ENCODE assay signal across 13 cellular contexts in the genomic region with DNA sequence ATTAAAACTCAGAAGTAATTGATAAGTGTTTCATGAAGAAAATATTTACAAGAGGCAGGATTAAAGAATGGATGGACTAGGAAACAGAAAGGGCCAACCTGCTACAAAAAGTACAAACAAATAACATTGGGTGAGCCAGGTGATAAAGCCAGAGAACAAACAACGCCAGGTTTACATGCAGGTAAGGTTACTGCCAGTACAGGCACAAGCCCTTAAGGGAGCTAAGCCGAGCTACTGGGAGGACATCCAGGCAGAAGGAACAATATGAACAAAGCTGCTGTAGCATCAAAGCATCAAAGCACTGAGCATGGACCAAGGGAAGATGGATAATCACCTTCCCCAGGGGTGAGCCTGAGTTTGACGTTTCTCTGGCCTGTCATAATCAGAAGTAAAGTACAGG.
"Had no signal": no experiment of that assay in that cellular context is flagged by ENCODE, and none has a peak within 500 bp of the region (broad histone marks: within the 10 kb centered on the region; RNA-seq: fewer than 3 reads in every experiment).

No MANE protein-coding gene starts in this region.

- H3K4me3 ChIP-seq: coronary artery, gastroesophageal sphincter, left lung, ovary, testis had no signal

- H3K4me1 ChIP-seq: gastroesophageal sphincter, left lung, testis had no signal

- DNase-seq: activated CD4-positive, alpha-beta T cell treated with anti-CD3 and anti-CD28 coated beads, Interleukin-2, amount 10 ng/mL, durations not matched to agents 7 days and 5 days; activated CD4-positive, CD25-positive, alpha-beta regulatory T cell; activated CD8-positive, alpha-beta memory T cell treated with anti-CD3 and anti-CD28 coated beads for 24 hours; activated naive CD4-positive, alpha-beta T cell treated with anti-CD3 and anti-CD28 coated beads, Interleukin-2, amount 10 ng/mL, durations not matched to agents 7 days and 5 days; caudate nucleus; effector CD8-positive, alpha-beta T cell; islet precursor cell; left lung; ovary; stimulated activated CD4-positive, alpha-beta T cell treated with anti-CD3 and anti-CD28 coated beads, Interleukin-4, amount 100 ng/mL, for 24 hours; testis had no signal

- H3K36me3 ChIP-seq: gastroesophageal sphincter, left lung, ovary had no signal

- H3K9me3 ChIP-seq: gastroesophageal sphincter, left lung, ovary, testis had no signal

- H3K27me3 ChIP-seq: gastroesophageal sphincter, left lung, ovary, testis had no signal

- H3K27ac ChIP-seq: coronary artery, gastroesophageal sphincter, left lung, ovary, testis had no signal
